Comparison of ENCODE assay signal across 19 cellular contexts in genomic region chr5:158746979-158747378, GRCh38.
"Had no signal": no experiment of that assay in that cellular context is flagged by ENCODE, and none has a peak within 500 bp of the region (broad histone marks: within the 10 kb centered on the region; RNA-seq: fewer than 3 reads in every experiment).

No MANE protein-coding gene starts in this region.

- H3K36me3 Mint-ChIP-seq: naive thymus-derived CD8-positive, alpha-beta T cell had no signal

- ATAC-seq: activated naive CD8-positive, alpha-beta T cell treated with anti-CD3 and anti-CD28 coated beads, Interleukin-2, amount 50 U/mL, for 24 hours; effector memory CD8-positive, alpha-beta T cell; left lung; mucosa of descending colon; naive thymus-derived CD8-positive, alpha-beta T cell had no signal

- H3K27ac ChIP-seq: epithelial cell of prostate, hepatocyte, left lung, right atrium auricular region had no signal

- H3K4me2 ChIP-seq: hepatocyte, smooth muscle cell had no signal

- H3K4me1 ChIP-seq: left lung had no signal

- H3K27ac Mint-ChIP-seq: activated naive CD4-positive, alpha-beta T cell treated with anti-CD3 and anti-CD28 coated beads for 36 hours; activated naive CD8-positive, alpha-beta T cell treated with anti-CD3 and anti-CD28 coated beads, Interleukin-2, amount 50 U/mL, for 24 hours; activated T-helper 2 cell treated with anti-CD3 and anti-CD28 coated beads, Interferon-gamma antibody, Interleukin-2, Interleukin-4, amounts not matched to agents 10 μg/mL and 5 μg/mL and 100 μg/mL, durations not matched to agents 14 hours and 24 hours and 36 hours; effector memory CD8-positive, alpha-beta T cell; stimulated activated naive CD8-positive, alpha-beta T cell treated with anti-CD3 and anti-CD28 coated beads, Interleukin-15, Interleukin-2, amounts not matched to agents 100 ng/mL and 50 ng/mL, for 24 hours had no signal

- DNase-seq: activated CD4-positive, alpha-beta T cell treated with anti-CD3 and anti-CD28 coated beads, Interleukin-2, amount 50 U/mL, for 1 hour; activated naive CD4-positive, alpha-beta T cell treated with anti-CD3 and anti-CD28 coated beads for 36 hours; activated naive CD8-positive, alpha-beta T cell treated with anti-CD3 and anti-CD28 coated beads, Interleukin-2, amount 50 U/mL, for 24 hours; activated T-cell treated with anti-CD3 and anti-CD28 coated beads for 4 hours; dermis blood vessel endothelial cell; effector memory CD8-positive, alpha-beta T cell; kidney; left lung; mammary epithelial cell; mucosa of descending colon; naive thymus-derived CD8-positive, alpha-beta T cell; stimulated activated CD4-positive, alpha-beta T cell treated with anti-CD3 and anti-CD28 coated beads, Interleukin-4, amount 100 ng/mL, for 4 hours; stimulated activated CD8-positive, alpha-beta memory T cell treated with anti-CD3 and anti-CD28 coated beads, Interleukin-4, amount 100 ng/mL, for 48 hours had no signal

- H3K36me3 ChIP-seq: left lung, right atrium auricular region had no signal

- H3K4me3 ChIP-seq: hepatocyte, left lung, mucosa of descending colon, right atrium auricular region, smooth muscle cell had no signal

- H3K79me2 ChIP-seq: hepatocyte had no signal

- H3K27me3 ChIP-seq: left lung, right atrium auricular region had no signal

- H3K4me3 Mint-ChIP-seq: activated naive CD4-positive, alpha-beta T cell treated with anti-CD3 and anti-CD28 coated beads for 36 hours; activated naive CD8-positive, alpha-beta T cell treated with anti-CD3 and anti-CD28 coated beads, Interleukin-2, amount 50 U/mL, for 24 hours; effector memory CD8-positive, alpha-beta T cell; naive thymus-derived CD8-positive, alpha-beta T cell; stimulated activated naive CD8-positive, alpha-beta T cell treated with anti-CD3 and anti-CD28 coated beads, Interleukin-15, Interleukin-2, amounts not matched to agents 100 ng/mL and 50 ng/mL, for 24 hours had no signal

- H2AFZ ChIP-seq: hepatocyte had no signal

- H3K9me3 ChIP-seq: left lung, mucosa of descending colon, right atrium auricular region had no signal

- H3K9me3 Mint-ChIP-seq: activated naive CD4-positive, alpha-beta T cell treated with anti-CD3 and anti-CD28 coated beads for 36 hours; activated naive CD8-positive, alpha-beta T cell treated with anti-CD3 and anti-CD28 coated beads, Interleukin-2, amount 50 U/mL, for 24 hours; activated T-helper 2 cell treated with anti-CD3 and anti-CD28 coated beads, Interferon-gamma antibody, Interleukin-2, Interleukin-4, amounts not matched to agents 10 μg/mL and 5 μg/mL and 100 μg/mL, durations not matched to agents 14 hours and 24 hours and 36 hours; effector memory CD8-positive, alpha-beta T cell; naive thymus-derived CD8-positive, alpha-beta T cell; stimulated activated naive CD8-positive, alpha-beta T cell treated with anti-CD3 and anti-CD28 coated beads, Interleukin-15, Interleukin-2, amounts not matched to agents 100 ng/mL and 50 ng/mL, for 24 hours had no signal
